23 cellular contexts compared by ENCODE assay signal in the genomic region with DNA sequence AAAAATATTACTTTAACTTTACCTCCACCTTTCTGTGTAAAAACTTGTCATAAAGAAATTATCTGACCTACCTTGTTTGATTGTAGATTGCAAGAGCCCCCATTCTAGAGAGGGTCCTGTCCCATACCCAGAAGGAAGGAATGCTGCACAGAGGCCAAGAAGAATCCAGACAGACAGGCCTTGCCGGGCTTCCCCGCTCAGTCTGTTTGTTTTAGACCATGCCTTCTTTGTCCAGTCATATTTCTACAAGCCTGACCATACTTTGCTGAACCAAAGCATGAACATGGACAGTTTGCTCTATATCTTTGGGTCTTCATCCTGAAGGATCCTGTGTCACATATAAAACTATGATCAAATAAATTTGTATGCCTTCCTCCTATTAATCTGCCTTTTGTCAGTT.
"Had no signal": no experiment of that assay in that cellular context is flagged by ENCODE, and none has a peak within 500 bp of the region (broad histone marks: within the 10 kb centered on the region; RNA-seq: fewer than 3 reads in every experiment).

No MANE protein-coding gene starts in this region.

- H3K4me1 Mint-ChIP-seq: activated CD4-positive, alpha-beta T cell treated with anti-CD3 and anti-CD28 coated beads, Interleukin-2, amount 10 ng/mL, durations not matched to agents 24 days and 14 days; activated naive CD4-positive, alpha-beta T cell treated with anti-CD3 and anti-CD28 coated beads, Interleukin-2, amount 10 ng/mL, durations not matched to agents 7 days and 5 days; activated naive CD8-positive, alpha-beta T cell treated with anti-CD3 and anti-CD28 coated beads, Interleukin-2, amount 50 U/mL, for 24 hours; brain had no signal

- H3K27ac Mint-ChIP-seq: activated CD4-positive, alpha-beta T cell treated with anti-CD3 and anti-CD28 coated beads, Interleukin-2, amount 10 ng/mL, durations not matched to agents 24 days and 14 days; activated CD8-positive, alpha-beta T cell treated with anti-CD3 and anti-CD28 coated beads for 36 hours; activated naive CD4-positive, alpha-beta T cell treated with anti-CD3 and anti-CD28 coated beads, Interleukin-2, amount 10 ng/mL, durations not matched to agents 7 days and 5 days; activated naive CD8-positive, alpha-beta T cell; activated naive CD8-positive, alpha-beta T cell treated with anti-CD3 and anti-CD28 coated beads, Interleukin-2, amount 50 U/mL, for 24 hours; activated T-helper 1 cell treated with anti-CD3 and anti-CD28 coated beads, Interleukin-12 subunit alpha, Interleukin-12 subunit beta, Interleukin-2, Interleukin-4 antibody, amounts not matched to agents 30 ng/mL and 10 ng/mL and 1 ng/mL, durations not matched to agents 14 hours and 24 hours and 36 hours; brain had no signal

- H3K36me3 Mint-ChIP-seq: activated naive CD4-positive, alpha-beta T cell treated with anti-CD3 and anti-CD28 coated beads, Interleukin-2, amount 10 ng/mL, durations not matched to agents 7 days and 5 days; brain had no signal

- H3K4me3 Mint-ChIP-seq: activated CD4-positive, alpha-beta T cell treated with anti-CD3 and anti-CD28 coated beads, Interleukin-2, amount 10 ng/mL, durations not matched to agents 24 days and 14 days; activated CD8-positive, alpha-beta T cell treated with anti-CD3 and anti-CD28 coated beads for 36 hours; activated naive CD4-positive, alpha-beta T cell treated with anti-CD3 and anti-CD28 coated beads, Interleukin-2, amount 10 ng/mL, durations not matched to agents 7 days and 5 days; activated naive CD8-positive, alpha-beta T cell; activated naive CD8-positive, alpha-beta T cell treated with anti-CD3 and anti-CD28 coated beads, Interleukin-2, amount 50 U/mL, for 24 hours; activated T-cell treated with anti-CD3 and anti-CD28 coated beads, Interleukin-2, amount 50 U/mL, for 4 hours; activated T-helper 1 cell treated with anti-CD3 and anti-CD28 coated beads, Interleukin-12 subunit alpha, Interleukin-12 subunit beta, Interleukin-2, Interleukin-4 antibody, amounts not matched to agents 30 ng/mL and 10 ng/mL and 1 ng/mL, durations not matched to agents 14 hours and 24 hours and 36 hours; brain had no signal

- H3K4me3 ChIP-seq: SK-N-MC had no signal

- H3K27me3 Mint-ChIP-seq: activated naive CD4-positive, alpha-beta T cell treated with anti-CD3 and anti-CD28 coated beads, Interleukin-2, amount 10 ng/mL, durations not matched to agents 7 days and 5 days; activated naive CD8-positive, alpha-beta T cell; activated naive CD8-positive, alpha-beta T cell treated with anti-CD3 and anti-CD28 coated beads, Interleukin-2, amount 50 U/mL, for 24 hours had no signal

- DNase-seq: activated CD4-positive, alpha-beta T cell treated with anti-CD3 and anti-CD28 coated beads, Interleukin-2, amount 10 ng/mL, durations not matched to agents 24 days and 14 days; activated CD4-positive, alpha-beta T cell treated with anti-CD3 and anti-CD28 coated beads, Interleukin-2, amount 50 U/mL, for 4 hours; activated CD8-positive, alpha-beta T cell treated with anti-CD3 and anti-CD28 coated beads for 36 hours; activated gamma-delta T cell treated with Interleukin-2 at 50 U/mL for 16 hours; activated naive CD4-positive, alpha-beta T cell treated with anti-CD3 and anti-CD28 coated beads, Interleukin-2, amount 10 ng/mL, durations not matched to agents 7 days and 5 days; activated naive CD8-positive, alpha-beta T cell treated with anti-CD3 and anti-CD28 coated beads, Interleukin-2, amount 50 U/mL, for 24 hours; activated T-cell treated with anti-CD3 and anti-CD28 coated beads, Interleukin-2, amount 50 U/mL, for 4 hours; central memory CD4-positive, alpha-beta T cell; Karpas-422; NCI-H1048; NCI-H1105 treated with DMSO at 0.1 percent for 48 hours; NCI-H1436; NCI-H1694; NCI-H1930; NCI-H2081 treated with DMSO at 0.1 percent for 48 hours; NCI-H226; NCI-H524 treated with DMSO at 0.1 percent for 48 hours; Right ventricle myocardium superior; T1000 had no signal

- ATAC-seq: activated CD8-positive, alpha-beta T cell treated with anti-CD3 and anti-CD28 coated beads for 36 hours; activated naive CD8-positive, alpha-beta T cell treated with anti-CD3 and anti-CD28 coated beads, Interleukin-2, amount 50 U/mL, for 24 hours; activated T-cell treated with anti-CD3 and anti-CD28 coated beads, Interleukin-2, amount 50 U/mL, for 4 hours had no signal

- H3K27ac ChIP-seq: SK-N-MC had no signal

- H3K9me3 Mint-ChIP-seq: activated CD4-positive, alpha-beta T cell treated with anti-CD3 and anti-CD28 coated beads, Interleukin-2, amount 10 ng/mL, durations not matched to agents 24 days and 14 days; activated CD8-positive, alpha-beta T cell treated with anti-CD3 and anti-CD28 coated beads for 36 hours; activated naive CD4-positive, alpha-beta T cell treated with anti-CD3 and anti-CD28 coated beads, Interleukin-2, amount 10 ng/mL, durations not matched to agents 7 days and 5 days; activated naive CD8-positive, alpha-beta T cell treated with anti-CD3 and anti-CD28 coated beads, Interleukin-2, amount 50 U/mL, for 24 hours; activated T-cell treated with anti-CD3 and anti-CD28 coated beads, Interleukin-2, amount 50 U/mL, for 4 hours; activated T-helper 1 cell treated with anti-CD3 and anti-CD28 coated beads, Interleukin-12 subunit alpha, Interleukin-12 subunit beta, Interleukin-2, Interleukin-4 antibody, amounts not matched to agents 30 ng/mL and 10 ng/mL and 1 ng/mL, durations not matched to agents 14 hours and 24 hours and 36 hours had no signal
